ENCODE assay signal across 8 cellular contexts in the genomic region with DNA sequence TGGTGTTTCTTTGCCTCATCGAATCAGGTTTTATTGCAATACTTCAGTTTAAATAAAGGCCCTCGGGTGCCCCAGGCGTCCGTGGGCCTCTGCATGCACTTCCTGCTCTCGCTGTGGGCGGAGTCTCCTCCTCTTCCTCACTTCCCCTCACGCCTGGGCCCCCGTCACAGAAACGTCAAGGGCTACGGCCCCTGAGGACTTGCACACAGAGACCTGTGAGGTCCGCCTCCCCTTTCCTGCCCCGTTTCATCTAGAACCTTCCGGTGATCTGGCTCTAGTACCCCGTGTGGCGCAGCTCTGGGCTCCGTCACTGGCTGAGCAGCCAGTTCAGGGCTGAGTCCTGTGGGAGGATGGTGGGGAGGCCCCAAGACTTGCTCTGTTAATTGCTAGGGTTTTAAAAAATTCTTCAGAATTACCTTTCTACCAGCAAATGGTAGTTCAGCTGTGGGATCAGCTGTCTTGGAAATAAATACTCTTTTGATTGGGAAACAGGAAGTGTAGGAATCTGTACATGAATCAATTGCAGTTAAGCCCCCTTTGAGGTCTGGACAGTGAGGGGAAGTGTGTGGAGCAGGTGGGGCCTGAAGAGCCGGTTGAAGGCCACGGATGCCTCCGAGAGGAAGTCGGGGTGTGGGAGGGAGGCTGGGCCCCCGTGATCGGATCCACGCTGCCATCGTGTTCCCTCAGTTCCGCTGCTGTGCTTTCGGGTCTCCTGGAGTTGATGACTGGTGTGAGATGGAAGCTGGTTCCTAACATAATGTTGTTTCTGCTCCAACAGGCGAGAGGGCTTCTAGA. TPM values are rescaled to one million over a fixed set of nuclear protein-coding genes. Genes with fewer than 3 reads are reported as not detected.
DNase-seq lines count a peak whose midpoint lies in the region; ATAC-seq lines count a peak whose summit lies in the region.

No MANE protein-coding gene starts in this region.

- CTCF ChIA-PET in activated CD8-positive, alpha-beta T cell treated with anti-CD3 and anti-CD28 coated beads, Interleukin-2, amount 10 ng/mL, durations not matched to agents 7 days and 5 days (lab: Charles Lee) = interaction anchor here (0.6 to 1.8 kb wide), 7 partner anchors 8 to 238 kb away, joined by 3 to 8 read pairs (median 6); no protein-coding TSS in a partner anchor

- peak; percentile 95 for DNase-seq in activated CD8-positive, alpha-beta T cell treated with anti-CD3 and anti-CD28 coated beads, Interleukin-2, amount 10 ng/mL, durations not matched to agents 7 days and 5 days
- DNase-seq in germinal center (ENCODE audit: low spot score) (peak; percentile 95), mesenteric fat pad (ENCODE audit: low spot score) (no peak), SK-N-DZ (ENCODE audit: low spot score) (no peak), NCI-H526 treated with DMSO at 0.1 percent for 48 hours (lab: John Stamatoyannopoulos, UW) (no peak)
- peak; percentile 49 to 69 for DNase-seq in stimulated activated CD4-positive, alpha-beta T cell treated with anti-CD3 and anti-CD28 coated beads, Interleukin-1b, Interleukin-23, amount 100 ng/mL, for 1 hour (ENCODE audit: low read depth in 2 of 2)

- H3K4me1 Mint-ChIP-seq in activated CD8-positive, alpha-beta T cell treated with anti-CD3 and anti-CD28 coated beads, Interleukin-2, amount 10 ng/mL, durations not matched to agents 7 days and 5 days (ENCODE audit: low read depth) = peaks cover 53% of the 10 kb centered on the region

- H3K27me3 Mint-ChIP-seq in activated CD8-positive, alpha-beta T cell treated with anti-CD3 and anti-CD28 coated beads, Interleukin-2, amount 10 ng/mL, durations not matched to agents 7 days and 5 days (ENCODE audit: low read depth) = no peaks in the 10 kb centered on the region

- POLR2A ChIA-PET in activated CD8-positive, alpha-beta T cell treated with anti-CD3 and anti-CD28 coated beads, Interleukin-2, amount 10 ng/mL, durations not matched to agents 7 days and 5 days (lab: Charles Lee) = interaction anchor here (0.6 to 2.5 kb wide), 6 partner anchors 9 to 344 kb away, joined by 3 to 12 read pairs (median 4); no protein-coding TSS in a partner anchor

- no peaks in the 10 kb centered on the region for H3K9me3 Mint-ChIP-seq in activated CD8-positive, alpha-beta T cell treated with anti-CD3 and anti-CD28 coated beads, Interleukin-2, amount 10 ng/mL, durations not matched to agents 7 days and 5 days (ENCODE audit: insufficient read depth)

- H3K36me3 Mint-ChIP-seq in activated CD8-positive, alpha-beta T cell treated with anti-CD3 and anti-CD28 coated beads, Interleukin-2, amount 10 ng/mL, durations not matched to agents 7 days and 5 days (ENCODE audit: low read depth) = peaks cover 26% of the 10 kb centered on the region

- peak overlapping the region; percentile 71 for H3K4me3 Mint-ChIP-seq in activated CD8-positive, alpha-beta T cell treated with anti-CD3 and anti-CD28 coated beads, Interleukin-2, amount 10 ng/mL, durations not matched to agents 7 days and 5 days

- H3K27ac Mint-ChIP-seq in activated CD8-positive, alpha-beta T cell treated with anti-CD3 and anti-CD28 coated beads, Interleukin-2, amount 10 ng/mL, durations not matched to agents 7 days and 5 days = peak overlapping the region; percentile 95

- ATAC-seq in GM19438 (IDR thresholded peaks at IDR 0.05; ENCODE audit: low read depth, unreplicated experiment) (peak; percentile 72), HG03460 (IDR thresholded peaks at IDR 0.05; ENCODE audit: unreplicated experiment) (peak; percentile 69)
- ATAC-seq in activated CD8-positive, alpha-beta T cell treated with anti-CD3 and anti-CD28 coated beads, Interleukin-2, amount 10 ng/mL, durations not matched to agents 7 days and 5 days = peak; percentile 85

RNA-seq across cellular contexts. Expression of gene NFATC1, which starts 10.2 kb away (rescaled TPM):
- total RNA-seq in activated CD8-positive, alpha-beta T cell treated with anti-CD3 and anti-CD28 coated beads, Interleukin-2, amount 10 ng/mL, durations not matched to agents 7 days and 5 days = 10 to 100 TPM; 26.5 to 28.1 TPM
- 35.4 TPM for total RNA-seq in mesenteric fat pad
- polyA plus RNA-seq in SK-N-DZ (2014; cell fraction: cytosol; rRNA removed) = not detected in 2 replicates
- not detected in 2 replicates for polyA plus RNA-seq in SK-N-DZ (2014; cell fraction: nucleus; rRNA removed)

Comparison
In these comparisons a context has a peak if more than half of its experiments do, and no peak if none do; other contexts are left out.
1. DNase-seq: peak in activated CD8-positive, alpha-beta T cell treated with anti-CD3 and anti-CD28 coated beads, Interleukin-2, amount 10 ng/mL, durations not matched to agents 7 days and 5 days (single experiment), germinal center (single experiment) and stimulated activated CD4-positive, alpha-beta T cell treated with anti-CD3 and anti-CD28 coated beads, Interleukin-1b, Interleukin-23, amount 100 ng/mL, for 1 hour (2 of 2); none in mesenteric fat pad (single experiment), SK-N-DZ (single experiment) and NCI-H526 treated with DMSO at 0.1 percent for 48 hours (single experiment).
2. Peak in every context shown above with its lines, with median percentiles within 50 percentile points of each other: ATAC-seq.